ENCODE assay signal across 15 cellular contexts in genomic region chr5:1751864-1752822, GRCh38.
"Had no signal": no experiment of that assay in that cellular context is flagged by ENCODE, and none has a peak within 500 bp of the region (broad histone marks: within the 10 kb centered on the region; RNA-seq: fewer than 3 reads in every experiment).

No MANE protein-coding gene starts in this region.

- H3K9me3 Mint-ChIP-seq: activated naive CD8-positive, alpha-beta T cell treated with anti-CD3 and anti-CD28 coated beads, Interleukin-2, amount 50 U/mL, for 24 hours; stimulated activated effector memory CD8-positive, alpha-beta T cell treated with anti-CD3 and anti-CD28 coated beads, Interleukin-12 subunit alpha, Interleukin-12 subunit beta, amount 100 ng/mL, for 72 hours had no signal

- H3K4me1 Mint-ChIP-seq: activated naive CD8-positive, alpha-beta T cell treated with anti-CD3 and anti-CD28 coated beads, Interleukin-2, amount 50 U/mL, for 24 hours; naive B cell; stimulated activated effector memory CD8-positive, alpha-beta T cell treated with anti-CD3 and anti-CD28 coated beads, Interleukin-12 subunit alpha, Interleukin-12 subunit beta, amount 100 ng/mL, for 72 hours had no signal

- H3K27me3 ChIP-seq: ascending aorta, right atrium auricular region had no signal

- H3K9me3 ChIP-seq: ascending aorta, left ventricle myocardium inferior, right atrium auricular region had no signal

- H3K36me3 ChIP-seq: ascending aorta, left ventricle myocardium inferior, right atrium auricular region had no signal

- DNase-seq: activated CD4-positive, alpha-beta T cell treated with anti-CD3 and anti-CD28 coated beads for 4 hours; activated CD8-positive, alpha-beta T cell treated with anti-CD3 and anti-CD28 coated beads, Interleukin-2, amount 10 ng/mL, durations not matched to agents 7 days and 5 days; activated gamma-delta T cell; activated naive CD8-positive, alpha-beta T cell treated with anti-CD3 and anti-CD28 coated beads, Interleukin-2, amount 50 U/mL, for 24 hours; activated T-cell treated with anti-CD3 and anti-CD28 coated beads, Interleukin-2, amount 50 U/mL, for 1 hour; foreskin melanocyte; left ventricle myocardium inferior; naive B cell; T-helper 9 cell; trophoblast cell had no signal

- H3K27ac ChIP-seq: ascending aorta, left ventricle myocardium inferior, right atrium auricular region had no signal

- H3K4me3 Mint-ChIP-seq: activated CD8-positive, alpha-beta T cell treated with anti-CD3 and anti-CD28 coated beads, Interleukin-2, amount 10 ng/mL, durations not matched to agents 7 days and 5 days; activated naive CD8-positive, alpha-beta T cell treated with anti-CD3 and anti-CD28 coated beads, Interleukin-2, amount 50 U/mL, for 24 hours; naive B cell; stimulated activated effector memory CD8-positive, alpha-beta T cell treated with anti-CD3 and anti-CD28 coated beads, Interleukin-12 subunit alpha, Interleukin-12 subunit beta, amount 100 ng/mL, for 72 hours had no signal

- H3K27ac Mint-ChIP-seq: activated CD8-positive, alpha-beta T cell treated with anti-CD3 and anti-CD28 coated beads, Interleukin-2, amount 10 ng/mL, durations not matched to agents 7 days and 5 days; activated naive CD8-positive, alpha-beta T cell treated with anti-CD3 and anti-CD28 coated beads, Interleukin-2, amount 50 U/mL, for 24 hours; stimulated activated effector memory CD8-positive, alpha-beta T cell treated with anti-CD3 and anti-CD28 coated beads, Interleukin-12 subunit alpha, Interleukin-12 subunit beta, amount 100 ng/mL, for 72 hours had no signal

- H3K36me3 Mint-ChIP-seq: naive B cell; stimulated activated effector memory CD8-positive, alpha-beta T cell treated with anti-CD3 and anti-CD28 coated beads, Interleukin-12 subunit alpha, Interleukin-12 subunit beta, amount 100 ng/mL, for 72 hours had no signal

- H3K4me3 ChIP-seq: ascending aorta, left ventricle myocardium inferior, right atrium auricular region had no signal

- FAIRE-seq: bronchial epithelial cell, endothelial cell of umbilical vein had no signal

- H3K4me1 ChIP-seq: ascending aorta, left ventricle myocardium inferior, right atrium auricular region had no signal
